ENCODE assay signal across 1 cellular context in genomic region chr3:179149951-179150350, GRCh38.
TF ChIP-seq lines count a peak whose summit lies in the region.

No MANE protein-coding gene starts in this region.

TF ChIP-seq in H1, 55 proteins besides CTCF, POLR2A, EP300 and RAD21:
- TF ChIP-seq RFX5 (IDR thresholded peaks at IDR 0.05; ENCODE audit: borderline replicate concordance, low read depth, low read length) (no peak), RXRA (IDR thresholded peaks at IDR 0.05; ENCODE audit: insufficient read depth, low read depth, low read length) (no peak), GTF2F1 (IDR thresholded peaks at IDR 0.05; ENCODE audit: borderline replicate concordance, low read depth, low read length) (no peak), SAP30 (IDR thresholded peaks at IDR 0.05; ENCODE audit: insufficient read depth, insufficient replicate concordance, low read length) (no peak)
